In genomic region chr18:2846638-2847340, GRCh38 we compare ENCODE assay signal across 8 cellular contexts. TPM values are rescaled to one million over a fixed set of nuclear protein-coding genes. Genes with fewer than 3 reads are reported as not detected.
DNase-seq lines count a peak whose midpoint lies in the region; ATAC-seq and TF ChIP-seq lines count a peak whose summit lies in the region.

TSS of gene EMILIN2 (plus strand) at chr18:2847006. CDS start at chr18:2847189, 183 bp downstream.

- H3K4me1 ChIP-seq in right atrium auricular region, result peaks cover 0 to 29% of the 10 kb centered on the region in 2 donors

- intact Hi-C loops in sciatic nerve (cut with DNase I), result no loop called here

- H3K4me1 Mint-ChIP-seq in activated naive CD4-positive, alpha-beta T cell treated with anti-CD3 and anti-CD28 coated beads, Interleukin-2, amount 50 U/mL, for 24 hours, result peaks cover 23% of the 10 kb centered on the region

- peak within 1 kb of the TSS; percentile 36 to 59 for H3K4me3 ChIP-seq in right atrium auricular region

- H3K9me3 Mint-ChIP-seq in activated naive CD4-positive, alpha-beta T cell treated with anti-CD3 and anti-CD28 coated beads, Interleukin-2, amount 50 U/mL, for 24 hours, result no peaks in the 10 kb centered on the region

- no peaks in the 10 kb centered on the region for H3K36me3 ChIP-seq in right atrium auricular region

- peaks cover 0 to 6% of the 10 kb centered on the region in 2 donors for H3K27me3 ChIP-seq in right atrium auricular region

- TF ChIP-seq CTCF in right atrium auricular region (IDR thresholded peaks at IDR 0.05), result no peak

- H3K27ac ChIP-seq in right atrium auricular region, result peak within 1 kb of the TSS; percentile 56 to 67

- peaks cover 31% of the 10 kb centered on the region for H3K27me3 Mint-ChIP-seq in activated naive CD4-positive, alpha-beta T cell treated with anti-CD3 and anti-CD28 coated beads, Interleukin-2, amount 50 U/mL, for 24 hours

- peak; percentile 10 for DNase-seq in activated gamma-delta T cell treated with Interleukin-2 at 50 U/mL for 16 hours
- DNase-seq in activated gamma-delta T cell (lab: John Stamatoyannopoulos, UW), result no peak
- DNase-seq in M059J (ENCODE audit: low read depth), result peak; percentile 21
- DNase-seq in right atrium auricular region (ENCODE audit: low spot score), result peak; percentile 91
- peak; percentile 87 for DNase-seq in sciatic nerve (ENCODE audit: low spot score)
- no peak for DNase-seq in COLO829 (ENCODE audit: low spot score)
- no peak for DNase-seq in NK-92 treated with Interleukin-12 subunit alpha and Interleukin-12 subunit beta, amount 100 ng/mL, for 24 hours (lab: John Stamatoyannopoulos, UW)

- peak; percentile 77 for ATAC-seq in sciatic nerve

- peak within 1 kb of the TSS; percentile 33 for H3K27ac Mint-ChIP-seq in activated naive CD4-positive, alpha-beta T cell treated with anti-CD3 and anti-CD28 coated beads, Interleukin-2, amount 50 U/mL, for 24 hours

- H3K9me3 ChIP-seq in right atrium auricular region, result no peaks in the 10 kb centered on the region

- no peaks in the 10 kb centered on the region for H3K36me3 Mint-ChIP-seq in activated naive CD4-positive, alpha-beta T cell treated with anti-CD3 and anti-CD28 coated beads, Interleukin-2, amount 50 U/mL, for 24 hours

- H3K4me3 Mint-ChIP-seq in activated naive CD4-positive, alpha-beta T cell treated with anti-CD3 and anti-CD28 coated beads, Interleukin-2, amount 50 U/mL, for 24 hours, result peak within 1 kb of the TSS; percentile 89

RNA-seq across cellular contexts. Expression of gene EMILIN2, which starts in this region (rescaled TPM):
- 1.2 and 2.8 TPM in 2 replicates for total RNA-seq in M059J (2014; rRNA removed; shearing (Covaris generic))
- total RNA-seq in right atrium auricular region (10 to 100 TPM in 1 of 2 donors, 1 to 10 TPM in 1; 6.9 to 13.2 TPM), sciatic nerve (25.1 TPM)

Comparison
In these comparisons a context has a peak if more than half of its experiments do, and no peak if none do; other contexts are left out.
1. DNase-seq: peak in activated gamma-delta T cell treated with Interleukin-2 at 50 U/mL for 16 hours (single experiment), M059J (single experiment), right atrium auricular region (single experiment) and sciatic nerve (single experiment); none in activated gamma-delta T cell (single experiment), COLO829 (single experiment) and NK-92 treated with Interleukin-12 subunit alpha and Interleukin-12 subunit beta, amount 100 ng/mL, for 24 hours (single experiment).